ENCODE assay signal across 8 cellular contexts in the genomic region with DNA sequence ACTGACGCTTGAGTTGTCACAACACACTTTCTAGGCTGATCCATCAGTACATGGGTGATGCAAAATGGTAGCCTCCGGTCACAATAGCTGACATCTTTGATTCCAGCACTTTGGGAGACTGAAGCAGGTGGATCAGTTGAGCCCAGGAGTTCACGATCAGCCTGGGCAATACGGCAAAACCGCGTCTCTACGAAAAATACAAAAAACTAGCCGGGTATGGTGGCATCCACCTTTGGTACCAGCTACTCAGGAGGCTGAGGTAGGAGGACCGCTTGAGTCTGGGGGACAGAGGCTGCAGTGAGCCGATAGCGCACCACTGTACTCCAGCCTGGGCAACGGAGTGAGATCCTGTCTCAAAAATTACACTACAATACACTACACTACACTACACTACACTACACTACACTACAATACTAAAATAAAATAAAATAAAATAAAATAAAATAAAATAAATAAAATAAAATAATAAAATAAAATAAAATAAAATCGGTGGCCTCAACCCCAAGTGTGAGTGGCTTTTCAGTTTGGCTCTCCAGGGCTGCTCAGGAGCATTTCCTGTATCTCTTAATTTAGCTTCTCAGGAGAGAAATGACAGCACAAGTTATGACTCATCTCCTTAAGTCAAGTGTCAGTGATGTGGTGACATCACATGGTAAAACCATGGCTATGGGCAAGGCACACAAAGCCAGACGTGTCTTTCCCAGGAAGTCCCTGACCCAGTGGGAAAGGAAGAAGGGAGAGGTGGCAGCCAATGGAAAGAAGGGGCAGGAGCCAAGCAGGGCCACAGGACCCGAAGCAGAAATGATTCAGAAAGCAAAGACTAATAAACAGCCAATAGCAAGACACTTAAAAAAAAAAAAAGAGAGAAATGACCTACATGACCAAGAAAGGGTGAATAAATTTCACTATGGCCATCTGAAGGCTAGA.
DNase-seq lines count a peak whose midpoint lies in the region; ATAC-seq, FAIRE-seq and TF ChIP-seq lines count a peak whose summit lies in the region.

No MANE protein-coding gene starts in this region.

- peak overlapping the region; percentile 29 for H2AFZ ChIP-seq in astrocyte (ENCODE audit: low read depth, low read length)

- TF ChIP-seq POLR2A in gastroesophageal sphincter (IDR thresholded peaks at IDR 0.05) = no peak

- peaks cover 16% of the 10 kb centered on the region for H3K4me1 ChIP-seq in astrocyte (ENCODE audit: insufficient read depth, low read length)
- peaks cover 0 to 9% (median 0%) of the 10 kb centered on the region in 3 donors for H3K4me1 ChIP-seq in gastroesophageal sphincter

- H3K36me3 ChIP-seq in astrocyte (ENCODE audit: insufficient read depth, low read length) (no peaks in the 10 kb centered on the region), gastroesophageal sphincter (no peaks in the 10 kb centered on the region)

- intact Hi-C loops in cardiac septum (cut with DNase I) = no loop called here

- no peak for TF ChIP-seq EP300 in gastroesophageal sphincter (IDR thresholded peaks at IDR 0.05)

- 81 to 91% methylated on average over 11 to 14 of the region's 15 CpGs for WGBS in gastroesophageal sphincter (ENCODE audit: low coverage in 1 of 2), 2 donors

- peaks cover 2% of the 10 kb centered on the region for H3K27me3 Mint-ChIP-seq in astrocyte (ENCODE audit: low read depth, unreplicated experiment)

- no peaks in the 10 kb centered on the region for H3K27me3 ChIP-seq in astrocyte (ENCODE audit: insufficient read depth, low read length)
- peaks cover 44% of the 10 kb centered on the region for H3K27me3 ChIP-seq in gastroesophageal sphincter

- H3K4me2 ChIP-seq in astrocyte (ENCODE audit: low read length) = peak overlapping the region; percentile 14

- H3K4me3 Mint-ChIP-seq in astrocyte (ENCODE audit: unreplicated experiment) = no peak overlapping the region

- H3K27ac Mint-ChIP-seq in astrocyte (ENCODE audit: unreplicated experiment) = peak overlapping the region; percentile 45

- H4K20me1 ChIP-seq in astrocyte (ENCODE audit: insufficient read depth, low read length) = no peaks in the 10 kb centered on the region

- FAIRE-seq in astrocyte (lab: Jason Lieb, UNC) = no peak

- H3K27ac ChIP-seq in astrocyte (ENCODE audit: low read depth, low read length) (peak overlapping the region; percentile 24), gastroesophageal sphincter (no peak overlapping the region)

- H3K9me3 ChIP-seq in astrocyte (ENCODE audit: insufficient read depth, low read depth, low read length) (no peaks in the 10 kb centered on the region), gastroesophageal sphincter (no peaks in the 10 kb centered on the region)

- peak; percentile 75 for ATAC-seq in GM18858 (IDR thresholded peaks at IDR 0.05; ENCODE audit: unreplicated experiment)
- ATAC-seq in gastroesophageal sphincter = no peak

- H3K4me1 Mint-ChIP-seq in astrocyte (ENCODE audit: low read depth, unreplicated experiment) = peaks cover 5% of the 10 kb centered on the region

- H3K79me2 ChIP-seq in astrocyte (ENCODE audit: insufficient read depth, low read length) = no peaks in the 10 kb centered on the region

- H3K36me3 Mint-ChIP-seq in astrocyte (ENCODE audit: low read depth, unreplicated experiment) = no peaks in the 10 kb centered on the region

- TF ChIP-seq CTCF in astrocyte (IDR thresholded peaks at IDR 0.05; ENCODE audit: insufficient read depth, low read depth, low read length) (no peak), gastroesophageal sphincter (IDR thresholded peaks at IDR 0.05) (no peak)

- H3K9me3 Mint-ChIP-seq in astrocyte (ENCODE audit: unreplicated experiment) = peaks cover 2% of the 10 kb centered on the region

- H3K4me3 ChIP-seq in astrocyte (ENCODE audit: insufficient read depth, low read depth, low read length) = no peak overlapping the region
- H3K4me3 ChIP-seq in gastroesophageal sphincter = no peak overlapping the region

- peak; percentile 69 for DNase-seq in AG20443 (ENCODE audit: low spot score)
- DNase-seq in M059J (ENCODE audit: low read depth) = peak; percentile 97
- peak; percentile 90 for DNase-seq in astrocyte (ENCODE audit: low read depth)
- DNase-seq in renal cortical epithelial cell (ENCODE audit: low read depth) = peak; percentile 98
- DNase-seq in cardiac septum (ENCODE audit: low spot score) = no peak
- DNase-seq in NCI-H2227 treated with DMSO at 0.1 percent for 48 hours (lab: John Stamatoyannopoulos, UW) = no peak

- H3K9ac ChIP-seq in astrocyte (ENCODE audit: low read length) = no peak overlapping the region

Comparison
In these comparisons a context has a peak if more than half of its experiments do, and no peak if none do; other contexts are left out.
1. DNase-seq: peak in AG20443 (single experiment), M059J (single experiment), astrocyte (single experiment) and renal cortical epithelial cell (single experiment); none in cardiac septum (single experiment) and NCI-H2227 treated with DMSO at 0.1 percent for 48 hours (single experiment).